ENCODE assay signal across 9 cellular contexts in genomic region chrX:48575642-48576041, GRCh38. TPM values are rescaled to one million over a fixed set of nuclear protein-coding genes. Genes with fewer than 3 reads are reported as not detected.
DNase-seq lines count a peak whose midpoint lies in the region; ATAC-seq, FAIRE-seq and TF ChIP-seq lines count a peak whose summit lies in the region.
"Had no signal": no experiment of that assay in that cellular context is flagged by ENCODE, and none has a peak within 500 bp of the region (broad histone marks: within the 10 kb centered on the region; RNA-seq: fewer than 3 reads in every experiment).

No MANE protein-coding gene starts in this region.

- H2AFZ ChIP-seq in DND-41 (ENCODE audit: low read depth, low read length) (no peak overlapping the region), PC-9 (no peak overlapping the region), endothelial cell of umbilical vein (ENCODE audit: low read depth, low read length) (no peak overlapping the region)

- H3F3A ChIP-seq in PC-9 (ENCODE audit: insufficient read depth, low read depth) = peaks cover 20% of the 10 kb centered on the region; the same call in 1 of the 2 replicates

- H3K9me1 ChIP-seq in endothelial cell of umbilical vein (replicated peaks; ENCODE audit: control insufficient read depth, extremely low read depth, insufficient read depth, low read length) = no peaks in the 10 kb centered on the region

- no peaks in the 10 kb centered on the region for H3K27me3 ChIP-seq in DND-41 (ENCODE audit: insufficient read depth, low read length, poor library complexity)
- no peaks in the 10 kb centered on the region for H3K27me3 ChIP-seq in PC-9 (ENCODE audit: insufficient read depth, low read depth)
- H3K27me3 ChIP-seq in endothelial cell of umbilical vein (ENCODE audit: control insufficient read depth in 2 of 2, insufficient read depth in 2 of 2, low read length in 2 of 2) = no peaks in the 10 kb centered on the region
- H3K27me3 ChIP-seq in ovary = no peaks in the 10 kb centered on the region

- H3K27ac ChIP-seq in DND-41 (ENCODE audit: low read length) = peak overlapping the region; percentile 98
- H3K27ac ChIP-seq in PC-9 = no peak overlapping the region
- H3K27ac ChIP-seq in endothelial cell of umbilical vein (ENCODE audit: insufficient read depth, low read depth, low read length) = peak overlapping the region; percentile 95
- peak overlapping the region; percentile 93 to 95 for H3K27ac ChIP-seq in ovary

- no peaks in the 10 kb centered on the region for H3K9me2 ChIP-seq in PC-9 (ENCODE audit: insufficient read depth)

- H3K36me3 ChIP-seq in DND-41 (ENCODE audit: insufficient read depth, low read length) (peaks cover 43% of the 10 kb centered on the region), PC-9 (ENCODE audit: low read depth) (no peaks in the 10 kb centered on the region), endothelial cell of umbilical vein (ENCODE audit: control insufficient read depth in 2 of 2, extremely low read depth in 1 of 2, insufficient read depth in 2 of 2, low read length in 2 of 2) (peaks cover 6 to 18% of the 10 kb centered on the region in 2 experiments), ovary (no peaks in the 10 kb centered on the region)

- no peaks in the 10 kb centered on the region for H3K9me3 ChIP-seq in DND-41 (ENCODE audit: insufficient read depth, low read length, severe bottlenecking)
- H3K9me3 ChIP-seq in PC-9 (ENCODE audit: insufficient read depth, low read depth) = no peaks in the 10 kb centered on the region
- H3K9me3 ChIP-seq in endothelial cell of umbilical vein (replicated peaks; ENCODE audit: control insufficient read depth, insufficient read depth, low read length) = no peaks in the 10 kb centered on the region
- H3K9me3 ChIP-seq in ovary = no peaks in the 10 kb centered on the region

- H3K79me2 ChIP-seq in DND-41 (ENCODE audit: insufficient read depth, low read length) (peaks cover 21% of the 10 kb centered on the region), PC-9 (ENCODE audit: low read depth) (peaks cover 20% of the 10 kb centered on the region), endothelial cell of umbilical vein (ENCODE audit: control insufficient read depth, insufficient read depth, low read length) (peaks cover 23% of the 10 kb centered on the region)

- peaks cover 23% of the 10 kb centered on the region for H3K4me1 ChIP-seq in DND-41 (ENCODE audit: insufficient read depth, low read length)
- no peaks in the 10 kb centered on the region for H3K4me1 ChIP-seq in PC-9 (replicated peaks; ENCODE audit: insufficient read depth)
- H3K4me1 ChIP-seq in endothelial cell of umbilical vein (ENCODE audit: control insufficient read depth, extremely low read depth, insufficient read depth, low read length) = peaks cover 20% of the 10 kb centered on the region
- no peaks in the 10 kb centered on the region for H3K4me1 ChIP-seq in ovary (ENCODE audit: insufficient read depth)

- BruUV-seq in PC-9 (replicated peaks; lab: Mats Ljungman, UMichigan) (no TSS peak), endothelial cell of umbilical vein (replicated peaks; lab: Mats Ljungman, UMichigan) (no TSS peak)

- no peak for TF ChIP-seq EP300 in ovary (IDR thresholded peaks at IDR 0.05)

- dilution Hi-C loops in endothelial cell of umbilical vein (cut with MboI; ENCODE audit: extremely low pct_ligation_motif_present, low sequenced_read_pairs) = no loop called here

- DNase-seq in DND-41 (no peak), PC-9 (no peak), endothelial cell of umbilical vein (ENCODE audit: low read depth, low spot score) (no peak), ovary (no peak), NCI-H226 (no peak)
- no peak for DNase-seq in stimulated activated CD4-positive, alpha-beta T cell treated with anti-CD3 and anti-CD28 coated beads, Interleukin-2, amount 100 ng/mL, for 48 hours
- no peak for DNase-seq in stimulated activated CD4-positive, alpha-beta T cell treated with anti-CD3 and anti-CD28 coated beads, Interleukin-15, amount 100 ng/mL, for 24 hours
- DNase-seq: NCI-H524 treated with DMSO at 0.1 percent for 48 hours had no signal

- peaks cover 24% of the 10 kb centered on the region for H4K20me1 ChIP-seq in DND-41 (ENCODE audit: insufficient read depth, low read length)
- no peaks in the 10 kb centered on the region for H4K20me1 ChIP-seq in PC-9 (ENCODE audit: insufficient read depth)
- no peaks in the 10 kb centered on the region for H4K20me1 ChIP-seq in endothelial cell of umbilical vein (replicated peaks; ENCODE audit: control insufficient read depth, extremely low read depth, insufficient read depth, low read length)

- peak overlapping the region; percentile 83 to 85; a peak in 3 of 4 replicates for H3K4me3 ChIP-seq in DND-41 (ENCODE audit: low read depth in 1 of 2, low read length in 2 of 2)
- peak overlapping the region; percentile 66 for H3K4me3 ChIP-seq in PC-9
- H3K4me3 ChIP-seq in endothelial cell of umbilical vein (replicated peaks in 1 of 3; ENCODE audit: insufficient read depth in 1 of 3, low read depth in 1 of 3, low read length in 3 of 3) = peak overlapping the region; percentile 60 to 96 (median 75)
- H3K4me3 ChIP-seq in ovary = peak overlapping the region; percentile 75

- peak; percentile 21 for FAIRE-seq in endothelial cell of umbilical vein (lab: Jason Lieb, UNC)

- POLR2A ChIA-PET in PC-9 (lab: Charles Lee; ENCODE audit: unreplicated experiment) (no interaction called here), endothelial cell of umbilical vein (lab: Charles Lee) (interaction anchor here (0.8 to 1.7 kb wide), 2 partner anchors 15 to 108 kb away, joined by 3 to 7 read pairs; no protein-coding TSS in a partner anchor)

- ATAC-seq in DND-41 (ENCODE audit: insufficient read depth, low read depth) = no peak
- ATAC-seq in GM19455 (IDR thresholded peaks at IDR 0.05; ENCODE audit: unreplicated experiment) = no peak

- H3K9ac ChIP-seq in DND-41 (ENCODE audit: low read depth, low read length) = peak overlapping the region; percentile 91
- H3K9ac ChIP-seq in endothelial cell of umbilical vein (replicated peaks; ENCODE audit: extremely low read depth, insufficient read depth, low read length) = peak overlapping the region; percentile 98

- intact Hi-C loops in PC-9 (cut with micrococcal nuclease; ENCODE audit: unreplicated experiment) = no loop called here
- intact Hi-C loops in endothelial cell of umbilical vein (cut with micrococcal nuclease) = no loop called here
- intact Hi-C loops in ovary (cut with DNase I) = no loop called here

- 70 to 72% (median 70%) methylated on average over 13 of the region's 13 CpGs for whole genome bisulfite sequencing in ovary, 3 donors

- no peak for TF ChIP-seq POLR2A in endothelial cell of umbilical vein (IDR thresholded peaks at IDR 0.05; ENCODE audit: low read depth, low read length)
- TF ChIP-seq POLR2A in ovary (IDR thresholded peaks at IDR 0.05) = no peak

- H3K4me2 ChIP-seq in DND-41 (ENCODE audit: insufficient read depth, low read length) (peak overlapping the region; percentile 89), PC-9 (peak overlapping the region; percentile 80), endothelial cell of umbilical vein (ENCODE audit: insufficient read depth, low read length) (peak overlapping the region; percentile 83)

- CTCF ChIA-PET in PC-9 (lab: Charles Lee) = interaction anchor here (0.5 kb wide), 1 partner anchor 36 kb away, joined by 3 read pairs; the partner anchor contains the start of gene TBC1D25
- CTCF ChIA-PET in endothelial cell of umbilical vein (lab: Charles Lee) = no interaction called here

- TF ChIP-seq CTCF in DND-41 (IDR thresholded peaks at IDR 0.05; ENCODE audit: borderline replicate concordance, extremely low read depth, low read length, poor library complexity, severe bottlenecking) = no peak
- TF ChIP-seq CTCF in PC-9 (conservative IDR thresholded peaks at IDR 0.05) = no peak
- TF ChIP-seq CTCF in endothelial cell of umbilical vein (IDR thresholded peaks at IDR 0.05; ENCODE audit: extremely low read depth in 1 of 2, insufficient read depth in 1 of 2, low read depth in 1 of 2, low read length in 2 of 2) = no peak
- TF ChIP-seq CTCF in ovary (IDR thresholded peaks at IDR 0.05) = no peak

RNA-seq across cellular contexts. Expression of gene RBM3, which starts 1.4 kb away (rescaled TPM):
- 120 and 134 TPM in 2 replicates for total RNA-seq in PC-9 (2021)
- total RNA-seq in endothelial cell of umbilical vein = 477 and 485 TPM in 2 replicates
- 223 and 313 TPM in 2 replicates for polyA plus RNA-seq in endothelial cell of umbilical vein
- polyA plus RNA-seq in endothelial cell of umbilical vein (2011; cell fraction: cytosol; rRNA removed) = 303 and 312 TPM in 2 replicates
- polyA plus RNA-seq in endothelial cell of umbilical vein (2011; cell fraction: nucleus; rRNA removed) = 286 and 354 TPM in 2 replicates
- 410 and 537 TPM in 2 replicates for polyA plus RNA-seq in endothelial cell of umbilical vein (2012)
- 621 and 636 TPM in 2 replicates for polyA minus RNA-seq in endothelial cell of umbilical vein
- polyA minus RNA-seq in endothelial cell of umbilical vein (2011; cell fraction: cytosol; rRNA and poly(A)+ RNA removed) = 58.7 TPM
- 149 and 176 TPM in 2 replicates for polyA minus RNA-seq in endothelial cell of umbilical vein (2011; cell fraction: nucleus; rRNA and poly(A)+ RNA removed)
- total RNA-seq in ovary = 100 to 1,000 TPM; 103 to 421 (median 153) TPM
- 100 to 1,000 TPM; 139 to 205 TPM for polyA plus RNA-seq in ovary

RNA-seq across cellular contexts. Expression of gene WDR13, which starts 21.6 kb away (rescaled TPM):
- total RNA-seq in PC-9 (2021) = 28.6 and 43.9 TPM in 2 replicates
- 85.0 and 96.1 TPM in 2 replicates for total RNA-seq in endothelial cell of umbilical vein
- 169 and 253 TPM in 2 replicates for polyA plus RNA-seq in endothelial cell of umbilical vein
- 129 and 136 TPM in 2 replicates for polyA plus RNA-seq in endothelial cell of umbilical vein (2011; cell fraction: cytosol; rRNA removed)
- polyA plus RNA-seq in endothelial cell of umbilical vein (2011; cell fraction: nucleus; rRNA removed) = 259 and 399 TPM in 2 replicates
- polyA plus RNA-seq in endothelial cell of umbilical vein (2012) = 112 and 137 TPM in 2 replicates
- 77.3 and 118 TPM in 2 replicates for polyA minus RNA-seq in endothelial cell of umbilical vein
- polyA minus RNA-seq in endothelial cell of umbilical vein (2011; cell fraction: cytosol; rRNA and poly(A)+ RNA removed) = 75.6 TPM
- 53.4 and 65.0 TPM in 2 replicates for polyA minus RNA-seq in endothelial cell of umbilical vein (2011; cell fraction: nucleus; rRNA and poly(A)+ RNA removed)
- total RNA-seq in ovary = 100 to 1,000 TPM in 6 of 7 donors, 10 to 100 TPM in 1; 98.8 to 189 (median 148) TPM
- 100 to 1,000 TPM in 1 of 2 donors, 1 to 10 TPM in 1; 8.5 to 169 TPM for polyA plus RNA-seq in ovary

RNA-seq across cellular contexts. Expression of gene TBC1D25, which starts 36.1 kb away (rescaled TPM):
- total RNA-seq in PC-9 (2021) (7.4 and 9.0 TPM in 2 replicates), endothelial cell of umbilical vein (14.4 and 16.3 TPM in 2 replicates), ovary (10 to 100 TPM in 6 of 7 donors, 1 to 10 TPM in 1; 8.1 to 16.0 (median 12.2) TPM)
- polyA plus RNA-seq in endothelial cell of umbilical vein (16.0 and 18.3 TPM in 2 replicates), ovary (10 to 100 TPM in 1 of 2 donors, 1 to 10 TPM in 1; 8.5 to 10.8 TPM)
- 13.4 and 14.7 TPM in 2 replicates for polyA plus RNA-seq in endothelial cell of umbilical vein (2011; cell fraction: cytosol; rRNA removed)
- polyA plus RNA-seq in endothelial cell of umbilical vein (2011; cell fraction: nucleus; rRNA removed) = 16.8 and 20.6 TPM in 2 replicates
- polyA plus RNA-seq in endothelial cell of umbilical vein (2012) = 13.8 and 15.9 TPM in 2 replicates
- polyA minus RNA-seq in endothelial cell of umbilical vein = 13.4 and 15.8 TPM in 2 replicates
- 6.5 TPM for polyA minus RNA-seq in endothelial cell of umbilical vein (2011; cell fraction: cytosol; rRNA and poly(A)+ RNA removed)
- 5.1 and 10.2 TPM in 2 replicates for polyA minus RNA-seq in endothelial cell of umbilical vein (2011; cell fraction: nucleus; rRNA and poly(A)+ RNA removed)

RNA-seq across cellular contexts. Expression of gene EBP, which starts 54.0 kb away (rescaled TPM):
- total RNA-seq in PC-9 (2021) = 88.1 and 113 TPM in 2 replicates
- total RNA-seq in endothelial cell of umbilical vein = 102 and 114 TPM in 2 replicates
- polyA plus RNA-seq in endothelial cell of umbilical vein = 178 and 183 TPM in 2 replicates
- 102 and 113 TPM in 2 replicates for polyA plus RNA-seq in endothelial cell of umbilical vein (2011; cell fraction: cytosol; rRNA removed)
- polyA plus RNA-seq in endothelial cell of umbilical vein (2011; cell fraction: nucleus; rRNA removed) = 62.3 and 69.1 TPM in 2 replicates
- 53.8 and 74.0 TPM in 2 replicates for polyA plus RNA-seq in endothelial cell of umbilical vein (2012)
- 154 and 168 TPM in 2 replicates for polyA minus RNA-seq in endothelial cell of umbilical vein
- 292 TPM for polyA minus RNA-seq in endothelial cell of umbilical vein (2011; cell fraction: cytosol; rRNA and poly(A)+ RNA removed)
- 15.5 and 18.6 TPM in 2 replicates for polyA minus RNA-seq in endothelial cell of umbilical vein (2011; cell fraction: nucleus; rRNA and poly(A)+ RNA removed)
- 10 to 100 TPM; 15.4 to 83.3 (median 20.0) TPM for total RNA-seq in ovary
- polyA plus RNA-seq in ovary = 100 to 1,000 TPM in 1 of 2 donors, 10 to 100 TPM in 1; 28.3 to 117 TPM
